Comparison of ENCODE assay signal across 8 cellular contexts in genomic region chr15:69225355-69226027, GRCh38.
DNase-seq lines count a peak whose midpoint lies in the region; ATAC-seq, FAIRE-seq and TF ChIP-seq lines count a peak whose summit lies in the region.

No MANE protein-coding gene starts in this region.

- no peaks in the 10 kb centered on the region for H3K27me3 Mint-ChIP-seq in brain

- DNase-seq in EH (ENCODE audit: low read depth) (peak; percentile 54), NCI-H1105 treated with DMSO at 0.1 percent for 48 hours (lab: John Stamatoyannopoulos, UW) (peak; percentile 42), medulla oblongata (ENCODE audit: extremely low spot score) (peak; percentile 41), GM12891 (ENCODE audit: insufficient read length, low spot score) (no peak)

- peaks cover 81% of the 10 kb centered on the region for H3K36me3 Mint-ChIP-seq in brain

- no peak overlapping the region for H3K27ac Mint-ChIP-seq in brain

- no peaks in the 10 kb centered on the region for H3K4me1 Mint-ChIP-seq in brain

- no peak for FAIRE-seq in GM12891 (lab: Jason Lieb, UNC)

- no peak for ATAC-seq in HG03159 (IDR thresholded peaks at IDR 0.05; ENCODE audit: unreplicated experiment)
- ATAC-seq in HG03432 (IDR thresholded peaks at IDR 0.05; ENCODE audit: unreplicated experiment): no peak
- no peak for ATAC-seq in HG03095 (IDR thresholded peaks at IDR 0.05; ENCODE audit: unreplicated experiment)

- H3K9me3 Mint-ChIP-seq in brain: peaks cover 21 to 50% (median 39%) of the 10 kb centered on the region in 5 experiments

- peak; percentile 39 to 43 for TF ChIP-seq CTCF in brain (conservative IDR thresholded peaks at IDR 0.05)

- no peak for TF ChIP-seq POLR2A in GM12891 (IDR thresholded peaks at IDR 0.05; ENCODE audit: low read depth, low read length)

- no peak overlapping the region for H3K4me3 Mint-ChIP-seq in brain

TF ChIP-seq in GM12891, 5 proteins besides CTCF, POLR2A, EP300 and RAD21:
- TF ChIP-seq PAX5 (IDR thresholded peaks at IDR 0.05; ENCODE audit: insufficient read depth, low read length, severe bottlenecking): no peak
- TF ChIP-seq TAF1 (IDR thresholded peaks at IDR 0.05; ENCODE audit: low read depth, low read length): no peak
- TF ChIP-seq SPI1 (IDR thresholded peaks at IDR 0.05; ENCODE audit: low read depth, low read length): no peak
